Comparison of ENCODE assay signal across 8 cellular contexts in the genomic region with DNA sequence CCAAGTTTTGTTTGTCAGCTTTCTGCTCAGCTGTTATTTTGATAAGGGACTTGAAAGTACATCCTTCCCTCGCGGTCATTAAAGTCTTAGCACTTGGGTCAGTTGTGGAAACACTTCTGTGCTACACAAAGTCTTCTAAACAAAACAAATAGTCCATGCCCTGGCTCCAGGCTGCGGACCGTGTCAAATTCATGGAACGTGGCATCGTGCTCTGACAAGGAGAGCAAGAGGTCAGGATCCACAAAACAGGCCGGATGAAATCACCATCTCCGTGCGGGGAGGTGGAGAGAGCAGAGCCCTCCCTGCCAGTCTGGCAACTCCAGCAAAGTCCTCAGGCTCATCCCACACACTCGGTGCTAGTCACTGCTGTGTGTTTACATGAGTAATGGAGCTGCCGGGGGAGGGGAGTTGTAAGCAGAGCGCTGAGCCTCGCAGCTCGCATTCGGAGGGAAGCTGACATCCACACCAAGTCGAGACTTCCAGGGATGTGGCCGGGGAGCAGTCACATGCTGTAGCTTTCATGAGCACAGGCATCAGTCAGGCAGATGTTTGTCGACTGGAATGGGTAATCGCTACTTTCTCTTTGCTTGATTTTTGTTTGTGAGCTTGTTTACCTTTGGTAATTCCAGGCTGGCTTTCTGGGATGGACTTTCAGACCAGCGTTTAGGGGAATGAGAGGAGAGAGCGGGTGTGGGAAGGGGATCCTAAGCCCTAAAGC.
A peak's percentile ranks its signal among the peaks of the same experiment; 100 is the strongest.
DNase-seq lines count a peak whose midpoint lies in the region; ATAC-seq and TF ChIP-seq lines count a peak whose summit lies in the region.

No MANE protein-coding gene starts in this region.

- peak overlapping the region; percentile 81 to 98 (median 96) for H3K27ac Mint-ChIP-seq in IgD-negative memory B cell

- no peak for ATAC-seq in HG02610 (IDR thresholded peaks at IDR 0.05; ENCODE audit: unreplicated experiment)
- no peak for ATAC-seq in HG02759 (IDR thresholded peaks at IDR 0.05; ENCODE audit: unreplicated experiment)

- TF ChIP-seq CTCF in C4-2B (conservative IDR thresholded peaks at IDR 0.05) (no peak), WERI-Rb-1 (IDR thresholded peaks at IDR 0.05; ENCODE audit: low read depth, low read length) (no peak)

- peak overlapping the region; percentile 83 for H3K4me2 ChIP-seq in skeletal muscle satellite cell (ENCODE audit: low read length)

- H3K9me3 Mint-ChIP-seq in IgD-negative memory B cell: peaks cover 0 to 3% (median 1%) of the 10 kb centered on the region in 3 donors

- H3K36me3 Mint-ChIP-seq in IgD-negative memory B cell: peaks cover 9% of the 10 kb centered on the region

- no peaks in the 10 kb centered on the region for H3K9me3 ChIP-seq in WERI-Rb-1 (ENCODE audit: severe bottlenecking)
- H3K9me3 ChIP-seq in skeletal muscle satellite cell (replicated peaks; ENCODE audit: low read length): no peaks in the 10 kb centered on the region

- no peaks in the 10 kb centered on the region for H3K27me3 ChIP-seq in WERI-Rb-1 (ENCODE audit: insufficient read depth, low read depth, severe bottlenecking)
- no peaks in the 10 kb centered on the region for H3K27me3 ChIP-seq in skeletal muscle satellite cell (ENCODE audit: control insufficient read depth, insufficient read depth, low read length)

- peak; percentile 62 for DNase-seq in WERI-Rb-1
- DNase-seq in T47D (ENCODE audit: low read depth in 1 of 2, low spot score in 1 of 2): peak; percentile 55 to 88
- peak; percentile 51 for DNase-seq in iPS-NIHi11 (ENCODE audit: low spot score)

- in situ Hi-C loops in T47D (cut with HindIII; ENCODE audit: low pct_unique_long_range_greater_than_20kb, low sequenced_read_pairs): no loop called here

- no peaks in the 10 kb centered on the region for H3K36me3 ChIP-seq in WERI-Rb-1
- peaks cover 31% of the 10 kb centered on the region for H3K36me3 ChIP-seq in skeletal muscle satellite cell (ENCODE audit: insufficient read depth, low read length)

- H3K4me3 ChIP-seq in WERI-Rb-1 (ENCODE audit: low read depth, low read length) (no peak overlapping the region), skeletal muscle satellite cell (ENCODE audit: low read length) (peak overlapping the region; percentile 73)

- peak overlapping the region; percentile 37 for H3K27ac ChIP-seq in C4-2B
- H3K27ac ChIP-seq in WERI-Rb-1: no peak overlapping the region

- peaks cover 57 to 89% (median 75%) of the 10 kb centered on the region in 3 donors for H3K4me1 Mint-ChIP-seq in IgD-negative memory B cell

- peak overlapping the region; percentile 94 for H3K9ac ChIP-seq in skeletal muscle satellite cell (ENCODE audit: low read depth, low read length)

- no peaks in the 10 kb centered on the region for H3K27me3 Mint-ChIP-seq in IgD-negative memory B cell

- peaks cover 73% of the 10 kb centered on the region for H3K4me1 ChIP-seq in skeletal muscle satellite cell (ENCODE audit: control insufficient read depth, insufficient read depth, low read length)

- H3K4me3 Mint-ChIP-seq in IgD-negative memory B cell: peak overlapping the region; percentile 80 to 96 (median 94)
